8 cellular contexts compared by ENCODE assay signal in the genomic region with DNA sequence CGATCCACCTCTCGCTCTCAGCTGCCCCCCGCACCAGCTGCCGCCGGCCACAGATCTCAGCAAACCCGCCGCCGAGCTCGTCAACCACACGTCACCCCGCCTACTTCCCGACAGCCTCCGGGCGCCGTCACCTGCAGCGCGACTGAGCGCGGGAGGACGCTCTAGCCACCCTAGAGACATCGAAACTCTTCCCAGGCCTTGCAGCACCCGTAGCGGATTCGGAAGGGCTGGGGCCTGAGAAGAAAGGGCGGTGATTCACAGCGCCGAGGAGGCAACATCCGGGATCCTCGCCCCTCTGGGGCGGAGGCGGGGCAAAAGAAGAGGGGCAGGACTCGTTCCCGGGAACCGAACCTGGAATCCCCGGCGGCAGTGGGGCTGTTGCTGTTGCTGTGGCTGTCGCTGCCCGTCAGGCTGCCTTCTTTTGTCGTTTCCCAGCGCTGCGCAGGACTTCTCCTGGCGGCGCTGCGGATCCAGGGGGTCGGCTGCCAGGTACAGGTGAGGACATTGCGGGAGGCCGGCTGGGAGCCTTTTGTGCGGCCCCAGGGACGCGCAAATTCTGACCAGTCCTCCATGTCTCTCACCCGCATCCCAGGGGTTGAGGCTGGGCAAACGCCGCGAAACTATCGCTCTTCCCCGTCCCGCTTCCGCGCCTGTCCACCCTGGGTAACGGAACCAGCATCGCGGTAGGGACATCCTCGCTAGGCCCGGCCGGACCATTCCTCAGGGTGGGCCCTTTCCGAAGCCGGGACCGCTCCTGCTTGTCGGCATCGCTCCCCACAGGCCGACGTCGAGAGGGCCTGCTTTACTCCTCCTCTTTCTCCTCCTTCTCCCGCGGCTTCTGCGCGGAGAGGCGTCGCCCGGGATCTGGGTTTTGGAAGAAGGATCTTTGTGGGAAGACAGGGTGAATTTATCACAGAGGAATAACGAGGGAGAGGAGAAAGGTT. TPM values are rescaled to one million over a fixed set of nuclear protein-coding genes. Genes with fewer than 3 reads are reported as not detected.
DNase-seq lines count a peak whose midpoint lies in the region; ATAC-seq, FAIRE-seq and TF ChIP-seq lines count a peak whose summit lies in the region.

RO60 (plus strand) TSS at position 331 of the 944 bp plus-strand sequence. CDS start 9,443 bp downstream, outside the sequence.
A gene with protein sequence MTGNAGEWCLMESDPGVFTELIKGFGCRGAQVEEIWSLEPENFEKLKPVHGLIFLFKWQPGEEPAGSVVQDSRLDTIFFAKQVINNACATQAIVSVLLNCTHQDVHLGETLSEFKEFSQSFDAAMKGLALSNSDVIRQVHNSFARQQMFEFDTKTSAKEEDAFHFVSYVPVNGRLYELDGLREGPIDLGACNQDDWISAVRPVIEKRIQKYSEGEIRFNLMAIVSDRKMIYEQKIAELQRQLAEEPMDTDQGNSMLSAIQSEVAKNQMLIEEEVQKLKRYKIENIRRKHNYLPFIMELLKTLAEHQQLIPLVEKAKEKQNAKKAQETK (minus strand): TSS at position 79 of the 944 bp plus-strand sequence. CDS start 100 bp downstream, outside the sequence.

- TF ChIP-seq POLR2A in GM12892 (IDR thresholded peaks at IDR 0.05; ENCODE audit: low read depth, low read length) (peak; percentile 94), adrenal gland (IDR thresholded peaks at IDR 0.05) (peak; percentile 47 to 88), heart left ventricle (IDR thresholded peaks at IDR 0.05) (peak; percentile 44 to 82), upper lobe of left lung (IDR thresholded peaks at IDR 0.05) (peak in 3 of 4 donors; percentile 73 to 88 (median 88))

- TF ChIP-seq EP300 in upper lobe of left lung (IDR thresholded peaks at IDR 0.05): peak in 1 of 4 donors; percentile 94

- 0 to 1% (median 1%) methylated on average over 12 to 81 of the region's 81 CpGs for WGBS in adrenal gland, 4 donors
- 0 to 1% (median 1%) methylated on average over 22 to 81 of the region's 81 CpGs for WGBS in heart left ventricle, 4 donors
- 0% methylated on average over 11 to 50 of the region's 81 CpGs for WGBS in upper lobe of left lung, 2 donors

- FAIRE-seq in GM12892 (lab: Jason Lieb, UNC): peak; percentile 98

- no peaks in the 10 kb centered on the region for H3K9me3 ChIP-seq in adrenal gland (replicated peaks in 1 of 3)
- H3K9me3 ChIP-seq in heart left ventricle: no peaks in the 10 kb centered on the region
- no peaks in the 10 kb centered on the region for H3K9me3 ChIP-seq in upper lobe of left lung

- H3K27ac ChIP-seq in adrenal gland (peak within 1 kb of the TSS; percentile 88 to 99 (median 96)), heart left ventricle (peak within 1 kb of the TSS; percentile 92 to 99 (median 96)), upper lobe of left lung (peak within 1 kb of the TSS; percentile 94 to 97 (median 96))

- H3K27me3 ChIP-seq in adrenal gland: no peaks in the 10 kb centered on the region
- H3K27me3 ChIP-seq in heart left ventricle: no peaks in the 10 kb centered on the region
- H3K27me3 ChIP-seq in upper lobe of left lung: no peaks in the 10 kb centered on the region

- DNase-seq in GM12892 (ENCODE audit: insufficient read length) (peak; percentile 70), NCI-H146 (lab: John Stamatoyannopoulos, UW) (peak; percentile 99), T-helper 1 cell (peak; percentile 89 to 98 (median 91)), adrenal gland (peak; percentile 96 to 98 (median 98)), heart left ventricle (peak; percentile 96 to 98 (median 97)), posterior cingulate gyrus (peak; percentile 94 to 100 (median 96)), upper lobe of left lung (peak; percentile 96 to 98)

- TF ChIP-seq CTCF in adrenal gland (IDR thresholded peaks at IDR 0.05) (no peak), heart left ventricle (IDR thresholded peaks at IDR 0.05) (peak in 2 of 12 donors; percentile 15 to 18), upper lobe of left lung (IDR thresholded peaks at IDR 0.05) (peak in 3 of 6 experiments; percentile 7 to 43 (median 24))

- H3K4me1 ChIP-seq in adrenal gland (replicated peaks in 1 of 2): peaks cover 20 to 36% of the 10 kb centered on the region in 2 donors
- peaks cover 9 to 52% (median 39%) of the 10 kb centered on the region in 12 donors for H3K4me1 ChIP-seq in heart left ventricle
- H3K4me1 ChIP-seq in upper lobe of left lung: peaks cover 27 to 31% (median 28%) of the 10 kb centered on the region in 4 donors

- intact Hi-C loops in adrenal gland (cut with DNase I): loop anchor here in 1 of 2 donors (10.0 kb wide), 1 partner anchor 55 kb away; no protein-coding TSS in a partner anchor
- intact Hi-C loops in heart left ventricle (cut with DNase I): loop anchor here in 9 of 10 donors (1.0 to 10.0 kb wide), 8 partner anchors 26 to 63 kb away; partner anchors contain the start of genes CDC73 (in 6 of the 9) and GLRX2 (in 4 of the 9)
- intact Hi-C loops in posterior cingulate gyrus (cut with DNase I): loop anchor here (1.0 to 2.0 kb wide), 2 partner anchors 45 to 62 kb away; partner anchors contain the start of gene GLRX2

- H3K4me3 ChIP-seq in adrenal gland (peak within 1 kb of the TSS; percentile 66 to 78 (median 73)), heart left ventricle (peak within 1 kb of the TSS; percentile 58 to 94 (median 84)), upper lobe of left lung (peak within 1 kb of the TSS; percentile 66 to 87 (median 70))

- peak; percentile 90 for ATAC-seq in HG02852 (IDR thresholded peaks at IDR 0.05; ENCODE audit: unreplicated experiment)
- ATAC-seq in heart left ventricle: peak; percentile 97 to 99 (median 98)
- peak; percentile 97 to 99 for ATAC-seq in upper lobe of left lung (ENCODE audit: low FRiP score in 2 of 2)

- H3K36me3 ChIP-seq in adrenal gland (replicated peaks in 1 of 2) (no peaks in the 10 kb centered on the region), heart left ventricle (no peaks in the 10 kb centered on the region), upper lobe of left lung (no peaks in the 10 kb centered on the region)

RNA-seq across cellular contexts. Expression of gene RO60, which starts in this region (rescaled TPM):
- 30.4 TPM for polyA plus RNA-seq in GM12892 (2012; ENCODE audit: missing spikeins)
- total RNA-seq in adrenal gland (10 to 100 TPM; 60.7 to 85.0 (median 76.0) TPM), heart left ventricle (10 to 100 TPM; 48.3 to 67.7 (median 55.6) TPM), upper lobe of left lung (100 to 1,000 TPM in 2 of 6 donors, 10 to 100 TPM in 4; 49.5 to 131 (median 72.0) TPM)
- polyA plus RNA-seq in adrenal gland (10 to 100 TPM in 2 of 3 donors, 1 to 10 TPM in 1; 3.8 to 19.0 (median 10.6) TPM), heart left ventricle (10 to 100 TPM in 1 of 2 donors, 1 to 10 TPM in 1; 5.9 to 20.5 TPM)

RNA-seq across cellular contexts. Expression of the second gene that starts in this region (rescaled TPM):
- 61.7 TPM for polyA plus RNA-seq in GM12892 (2012; ENCODE audit: missing spikeins)
- 10 to 100 TPM; 11.4 to 43.3 (median 24.8) TPM for total RNA-seq in adrenal gland
- polyA plus RNA-seq in adrenal gland: 10 to 100 TPM in 2 of 3 donors, 1 to 10 TPM in 1; 9.3 to 71.9 (median 12.2) TPM
- 10 to 100 TPM; 28.8 to 45.3 (median 37.1) TPM for total RNA-seq in heart left ventricle
- polyA plus RNA-seq in heart left ventricle: 10 to 100 TPM; 21.4 to 30.8 TPM
- 10 to 100 TPM; 24.9 to 49.8 (median 36.4) TPM for total RNA-seq in upper lobe of left lung

Comparison
In these comparisons a context has a peak if more than half of its experiments do, and no peak if none do; other contexts are left out.
1. Peak in every context shown above with its lines: DNase-seq, ATAC-seq, H3K4me3 ChIP-seq and H3K27ac ChIP-seq.